ENCODE assay signal across 8 cellular contexts in genomic region chr19:52190679-52191293, GRCh38. TPM values are rescaled to one million over a fixed set of nuclear protein-coding genes. Genes with fewer than 3 reads are reported as not detected.
DNase-seq lines count a peak whose midpoint lies in the region; ATAC-seq and TF ChIP-seq lines count a peak whose summit lies in the region.

No MANE protein-coding gene starts in this region.

- no peaks in the 10 kb centered on the region for H3K9me3 Mint-ChIP-seq in activated T-cell treated with anti-CD3 and anti-CD28 coated beads, Interleukin-2, amount 50 U/mL, for 24 hours
- H3K9me3 Mint-ChIP-seq in endodermal cell = no peaks in the 10 kb centered on the region

- H3K4me1 ChIP-seq in endodermal cell (ENCODE audit: control insufficient read depth, insufficient read depth, low read length) (no peaks in the 10 kb centered on the region), muscle layer of duodenum (ENCODE audit: control insufficient read depth in 1 of 2, insufficient read depth in 2 of 2, low read length in 2 of 2) (peaks cover 23 to 49% of the 10 kb centered on the region in 2 donors)

- no peaks in the 10 kb centered on the region for H3K27me3 Mint-ChIP-seq in activated T-cell treated with anti-CD3 and anti-CD28 coated beads, Interleukin-2, amount 50 U/mL, for 24 hours
- no peaks in the 10 kb centered on the region for H3K27me3 Mint-ChIP-seq in endodermal cell (ENCODE audit: insufficient read depth)

- H3K36me3 Mint-ChIP-seq in activated T-cell treated with anti-CD3 and anti-CD28 coated beads, Interleukin-2, amount 50 U/mL, for 24 hours (ENCODE audit: low read depth) = peaks cover 59% of the 10 kb centered on the region
- H3K36me3 Mint-ChIP-seq in endodermal cell (ENCODE audit: low read depth) = peaks cover 33% of the 10 kb centered on the region

- H3K36me3 ChIP-seq in endodermal cell (ENCODE audit: control insufficient read depth, insufficient read depth, low read length) = peaks cover 28% of the 10 kb centered on the region
- H3K36me3 ChIP-seq in muscle layer of duodenum (ENCODE audit: control insufficient read depth in 1 of 2, insufficient read depth in 2 of 2, low read length in 2 of 2) = peaks cover 18 to 20% of the 10 kb centered on the region in 2 donors

- H3K4me1 Mint-ChIP-seq in activated T-cell treated with anti-CD3 and anti-CD28 coated beads, Interleukin-2, amount 50 U/mL, for 24 hours (ENCODE audit: low read depth) = peaks cover 48% of the 10 kb centered on the region
- H3K4me1 Mint-ChIP-seq in endodermal cell = peaks cover 38% of the 10 kb centered on the region

- peak overlapping the region; percentile 97 for H3K4me3 Mint-ChIP-seq in activated T-cell treated with anti-CD3 and anti-CD28 coated beads, Interleukin-2, amount 50 U/mL, for 24 hours
- peak overlapping the region; percentile 95 for H3K4me3 Mint-ChIP-seq in endodermal cell

- H3K9ac ChIP-seq in endodermal cell (ENCODE audit: extremely low read depth, low read length, poor library complexity, severe bottlenecking) = peak overlapping the region; percentile 96

- peak overlapping the region; percentile 100 for H3K27ac Mint-ChIP-seq in activated T-cell treated with anti-CD3 and anti-CD28 coated beads, Interleukin-2, amount 50 U/mL, for 24 hours
- peak overlapping the region; percentile 100 for H3K27ac Mint-ChIP-seq in endodermal cell

- H3K27me3 ChIP-seq in endodermal cell (ENCODE audit: control insufficient read depth, insufficient read depth, low read length, poor library complexity, severe bottlenecking) (no peaks in the 10 kb centered on the region), muscle layer of duodenum (ENCODE audit: low read depth, low read length) (no peaks in the 10 kb centered on the region)

- POLR2A ChIA-PET in RWPE1 (lab: Yijun Ruan, JAX; ENCODE audit: low non-redundant PET) = no interaction called here

- no peak for TF ChIP-seq CTCF in RWPE1 (conservative IDR thresholded peaks at IDR 0.05; ENCODE audit: low read depth)
- no peak for TF ChIP-seq CTCF in endodermal cell (conservative IDR thresholded peaks at IDR 0.05)

- H3K4me3 ChIP-seq in endodermal cell (ENCODE audit: low read length) (peak overlapping the region; percentile 98), muscle layer of duodenum (ENCODE audit: low read depth in 1 of 2, low read length in 2 of 2) (peak overlapping the region; percentile 84 to 86)

- H3K9me3 ChIP-seq in endodermal cell (ENCODE audit: control insufficient read depth, low read length) = no peaks in the 10 kb centered on the region
- H3K9me3 ChIP-seq in muscle layer of duodenum (ENCODE audit: control insufficient read depth in 1 of 2, low read length in 2 of 2) = no peaks in the 10 kb centered on the region

- CTCF ChIA-PET in RWPE1 (lab: Yijun Ruan, JAX) = no interaction called here

- H3K27ac ChIP-seq in RWPE1 = peak overlapping the region; percentile 95
- peak overlapping the region; percentile 92 for H3K27ac ChIP-seq in endodermal cell (ENCODE audit: low read depth, low read length)
- peak overlapping the region; percentile 93 for H3K27ac ChIP-seq in muscle layer of duodenum (ENCODE audit: low read length)

- no peak for ATAC-seq in GM21717 (IDR thresholded peaks at IDR 0.05; ENCODE audit: unreplicated experiment)

- no peak for DNase-seq in activated T-cell treated with anti-CD3 and anti-CD28 coated beads, Interleukin-2, amount 50 U/mL, for 24 hours
- no peak for DNase-seq in activated T-cell treated with anti-CD3 and anti-CD28 coated beads for 4 hours
- no peak for DNase-seq in RWPE1 (ENCODE audit: low spot score)
- peak; percentile 67 for DNase-seq in endodermal cell
- no peak for DNase-seq in DMS53 (lab: John Stamatoyannopoulos, UW)
- no peak for DNase-seq in AML-193 (lab: John Stamatoyannopoulos, UW)

- 2 to 5% methylated on average over 21 to 28 of the region's 28 CpGs for WGBS in endodermal cell (ENCODE audit: insufficient coverage in 1 of 2, insufficient read length in 1 of 2), 2 experiments

RNA-seq across cellular contexts. Expression of gene PPP2R1A, which starts 0.9 kb away (rescaled TPM):
- total RNA-seq in endodermal cell = 100 to 1,000 TPM; 345 to 348 TPM
- polyA plus RNA-seq in endodermal cell (2013, experiment 1 of 2) = 262 TPM
- polyA plus RNA-seq in endodermal cell (2013, experiment 2 of 2) = 237 TPM

RNA-seq across cellular contexts. Expression of gene ZNF836, which starts 19.4 kb away (rescaled TPM):
- 10 to 100 TPM; 22.1 to 26.2 TPM for total RNA-seq in endodermal cell
- 10.9 TPM for polyA plus RNA-seq in endodermal cell (2013, experiment 1 of 2)
- polyA plus RNA-seq in endodermal cell (2013, experiment 2 of 2) = 7.9 TPM

RNA-seq across cellular contexts. Expression of gene ZNF616, which starts 51.0 kb away (rescaled TPM):
- total RNA-seq in endodermal cell = 10 to 100 TPM; 23.5 to 24.5 TPM
- 12.2 TPM for polyA plus RNA-seq in endodermal cell (2013, experiment 1 of 2)
- 11.6 TPM for polyA plus RNA-seq in endodermal cell (2013, experiment 2 of 2)
